1 cellular context compared by ENCODE assay signal in genomic region chr17:78127240-78127887, GRCh38.
TF ChIP-seq lines count a peak whose summit lies in the region.

No MANE protein-coding gene starts in this region.

TF ChIP-seq in HepG2, 621 proteins besides CTCF, POLR2A, EP300 and RAD21 (continued from another document and continues in another):
- no peak for TF ChIP-seq CEBPZ (IDR thresholded peaks at IDR 0.05; ENCODE audit: low read length)
- TF ChIP-seq MLX (CRISPR knock-in tag; IDR thresholded peaks at IDR 0.05) = 0 out of 2 replicates have a peak, but pooled peaks have one; percentile 52
- no peak for TF ChIP-seq ZBTB2 (CRISPR knock-in tag; IDR thresholded peaks at IDR 0.05; ENCODE audit: low read depth)
- peak; percentile 95 for TF ChIP-seq ZNF687 (CRISPR knock-in tag; IDR thresholded peaks at IDR 0.05)
- TF ChIP-seq HOXA5 (CRISPR knock-in tag; IDR thresholded peaks at IDR 0.05) = no peak; the same call in 1 of the 2 replicates
- no peak for TF ChIP-seq ZNF484 (CRISPR knock-in tag; IDR thresholded peaks at IDR 0.05; ENCODE audit: borderline replicate concordance, low read depth)
- peak; percentile 21; the same call in 1 of the 2 replicates for TF ChIP-seq ZNF749 (CRISPR knock-in tag; IDR thresholded peaks at IDR 0.05; ENCODE audit: borderline replicate concordance)
- TF ChIP-seq NFIC (IDR thresholded peaks at IDR 0.05; ENCODE audit: low read length) = no peak
- TF ChIP-seq CCAR2 (optimal IDR thresholded peaks at IDR 0.05; ENCODE audit: low read depth, low read length) = no peak
- no peak for TF ChIP-seq ZHX1 (CRISPR knock-in tag; IDR thresholded peaks at IDR 0.05; ENCODE audit: low read depth)
- peak; percentile 5; the same call in 1 of the 2 replicates for TF ChIP-seq KMT2A (CRISPR knock-in tag; IDR thresholded peaks at IDR 0.05)
- peak; percentile 89 for TF ChIP-seq AKAP8 (CRISPR knock-in tag; IDR thresholded peaks at IDR 0.05)
- no peak for TF ChIP-seq CHD4 (IDR thresholded peaks at IDR 0.05; ENCODE audit: borderline replicate concordance, low read length)
- TF ChIP-seq NR2F6 (IDR thresholded peaks at IDR 0.05) = peak; percentile 95
- peak; percentile 97 for TF ChIP-seq NR2F6 (CRISPR knock-in tag; IDR thresholded peaks at IDR 0.05)
- TF ChIP-seq ZFX (CRISPR knock-in tag; IDR thresholded peaks at IDR 0.05; ENCODE audit: low read depth) = peak; percentile 86
- no peak for TF ChIP-seq ZNF30 (CRISPR knock-in tag; IDR thresholded peaks at IDR 0.05)
- TF ChIP-seq RXRB (CRISPR knock-in tag; IDR thresholded peaks at IDR 0.05; ENCODE audit: borderline replicate concordance) = peak; percentile 97
- TF ChIP-seq ZNF724P (CRISPR knock-in tag; IDR thresholded peaks at IDR 0.05; ENCODE audit: borderline replicate concordance) = peak; percentile 63; the same call in 1 of the 2 replicates
- no peak for TF ChIP-seq ZNF839 (CRISPR knock-in tag; IDR thresholded peaks at IDR 0.05; ENCODE audit: borderline replicate concordance)
- peak; percentile 52; the same call in 1 of the 2 replicates for TF ChIP-seq BCL6 (CRISPR knock-in tag; IDR thresholded peaks at IDR 0.05)
- TF ChIP-seq EEA1 (CRISPR knock-in tag; IDR thresholded peaks at IDR 0.05; ENCODE audit: borderline replicate concordance) = peak; percentile 52; the same call in 1 of the 2 replicates
- no peak for TF ChIP-seq ZNF44 (CRISPR knock-in tag; IDR thresholded peaks at IDR 0.05)
- peak; percentile 67; the same call in 1 of the 2 replicates for TF ChIP-seq PHF20 (CRISPR knock-in tag; IDR thresholded peaks at IDR 0.05)
- TF ChIP-seq SP4 (CRISPR knock-in tag; IDR thresholded peaks at IDR 0.05) = peak; percentile 52; the same call in 1 of the 2 replicates
- TF ChIP-seq SMARCE1 (IDR thresholded peaks at IDR 0.05; ENCODE audit: borderline replicate concordance) = no peak
- TF ChIP-seq TARDBP (CRISPR knock-in tag; IDR thresholded peaks at IDR 0.05) = peak; percentile 88; the same call in 1 of the 2 replicates
- no peak for TF ChIP-seq ZNF564 (CRISPR knock-in tag; IDR thresholded peaks at IDR 0.05)
- TF ChIP-seq SP5 (CRISPR knock-in tag; IDR thresholded peaks at IDR 0.05; ENCODE audit: borderline replicate concordance, low read depth) = peak; percentile 95
- TF ChIP-seq ZFP91 (CRISPR knock-in tag; IDR thresholded peaks at IDR 0.05; ENCODE audit: borderline replicate concordance) = peak; percentile 90
- TF ChIP-seq POLR2AphosphoS5 (IDR thresholded peaks at IDR 0.05; ENCODE audit: low read depth, low read length) = peak; percentile 83
- 0 out of 2 replicates have a peak, but pooled peaks have one; percentile 38 for TF ChIP-seq ZNF616 (CRISPR knock-in tag; IDR thresholded peaks at IDR 0.05; ENCODE audit: low read depth)
- TF ChIP-seq SAP130 (CRISPR knock-in tag; IDR thresholded peaks at IDR 0.05; ENCODE audit: low read depth) = peak; percentile 98
- TF ChIP-seq ZNF674 (CRISPR knock-in tag; IDR thresholded peaks at IDR 0.05; ENCODE audit: low read depth) = no peak
- no peak for TF ChIP-seq ZNF251 (CRISPR knock-in tag; IDR thresholded peaks at IDR 0.05)
- no peak for TF ChIP-seq ZNF10 (CRISPR knock-in tag; IDR thresholded peaks at IDR 0.05; ENCODE audit: borderline replicate concordance, low read depth)
- peak; percentile 46; the same call in 1 of the 2 replicates for TF ChIP-seq ZNF225 (CRISPR knock-in tag; IDR thresholded peaks at IDR 0.05)
- TF ChIP-seq ZNF609 (CRISPR knock-in tag; IDR thresholded peaks at IDR 0.05; ENCODE audit: borderline replicate concordance) = peak; percentile 70; the same call in 1 of the 2 replicates
